In the genomic region with DNA sequence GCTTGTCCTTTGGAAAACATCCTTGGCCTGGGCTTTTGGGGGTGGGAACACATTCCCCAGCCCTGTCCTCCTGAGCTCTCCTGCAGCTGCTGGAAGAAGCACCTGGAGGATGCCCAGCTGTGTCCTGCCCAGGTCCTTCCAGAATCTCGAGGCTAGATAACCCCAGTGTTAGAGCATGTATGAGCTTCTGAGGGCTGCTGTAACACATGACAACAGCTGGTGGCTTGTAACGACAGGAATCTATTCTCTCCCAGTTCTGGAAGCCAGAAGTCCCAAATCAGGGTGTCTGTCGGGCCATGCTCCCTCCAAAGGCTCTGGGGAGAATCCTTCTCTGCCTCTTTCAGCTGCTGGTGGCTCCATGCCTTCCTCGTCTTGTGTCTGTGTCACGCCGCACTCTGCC, we compare ENCODE assay signal across 30 cellular contexts.
"Had no signal": no experiment of that assay in that cellular context is flagged by ENCODE, and none has a peak within 500 bp of the region (broad histone marks: within the 10 kb centered on the region; RNA-seq: fewer than 3 reads in every experiment).

No MANE protein-coding gene starts in this region.

- H3K9me3 ChIP-seq: ascending aorta, breast epithelium had no signal

- H3K27ac Mint-ChIP-seq: activated B cell treated with CpG ODN at 0.5 μM for 24 hours; activated CD8-positive, alpha-beta T cell treated with anti-CD3 and anti-CD28 coated beads for 36 hours; activated naive CD4-positive, alpha-beta T cell treated with anti-CD3 and anti-CD28 coated beads, Interleukin-2, amount 50 U/mL, for 72 hours; activated naive CD8-positive, alpha-beta T cell treated with anti-CD3 and anti-CD28 coated beads, Interleukin-2, amount 10 ng/mL, durations not matched to agents 7 days and 5 days; activated T-helper 17 cell treated with anti-CD3 and anti-CD28 coated beads, Interleukin-2, amount 50 U/mL, for 72 hours; endodermal cell; T-helper 17 cell; T-helper 2 cell treated with Interferon-gamma antibody and Interleukin-4, amounts not matched to agents 5 μg/mL and 100 μg/mL, for 36 hours had no signal

- H3K9me3 Mint-ChIP-seq: activated B cell treated with CpG ODN at 0.5 μM for 24 hours; activated CD8-positive, alpha-beta T cell treated with anti-CD3 and anti-CD28 coated beads for 36 hours; activated naive CD4-positive, alpha-beta T cell treated with anti-CD3 and anti-CD28 coated beads, Interleukin-2, amount 50 U/mL, for 72 hours; activated naive CD8-positive, alpha-beta T cell treated with anti-CD3 and anti-CD28 coated beads, Interleukin-2, amount 10 ng/mL, durations not matched to agents 7 days and 5 days; activated T-cell treated with anti-CD3 and anti-CD28 coated beads, Interleukin-2, amount 50 U/mL, for 4 hours; activated T-helper 17 cell treated with anti-CD3 and anti-CD28 coated beads, Interleukin-2, amount 50 U/mL, for 72 hours; brain; dendritic cell treated with granulocyte-macrophage colony-stimulating factor and Interleukin-4, amounts not matched to agents 40 ng/mL and 50 ng/mL, for 4 days; endodermal cell; T-helper 2 cell treated with Interferon-gamma antibody and Interleukin-4, amounts not matched to agents 5 μg/mL and 100 μg/mL, for 36 hours had no signal

- DNase-seq: activated B cell treated with CpG ODN at 0.5 μM for 24 hours; activated CD4-positive, alpha-beta T cell treated with anti-CD3 and anti-CD28 coated beads for 48 hours; activated CD4-positive, alpha-beta T cell treated with anti-CD3 and anti-CD28 coated beads, Interleukin-2, amount 50 U/mL, for 1 hour; activated CD4-positive, alpha-beta T cell treated with anti-CD3 and anti-CD28 coated beads, Interleukin-2, amount 50 U/mL, for 48 hours; activated CD8-positive, alpha-beta memory T cell treated with anti-CD3 and anti-CD28 coated beads for 24 hours; activated CD8-positive, alpha-beta T cell treated with anti-CD3 and anti-CD28 coated beads for 36 hours; activated effector memory CD4-positive, alpha-beta T cell treated with Interleukin-2 at 50 U/mL for 16 hours; activated gamma-delta T cell treated with Interleukin-2 at 50 U/mL for 16 hours; activated naive CD4-positive, alpha-beta T cell treated with Interleukin-2 at 50 U/mL for 16 hours; activated naive CD8-positive, alpha-beta T cell treated with anti-CD3 and anti-CD28 coated beads, Interleukin-2, amount 10 ng/mL, durations not matched to agents 7 days and 5 days; activated T-cell treated with anti-CD3 and anti-CD28 coated beads, Interleukin-2, amount 50 U/mL, for 4 hours; central memory CD4-positive, alpha-beta T cell; cerebellar nuclear complex; dorsolateral prefrontal cortex; effector memory CD4-positive, alpha-beta T cell; endodermal cell; head of caudate nucleus; T-helper 1 cell; T-helper 17 cell; T1000; WERI-Rb-1 had no signal

- H3K4me1 ChIP-seq: breast epithelium had no signal

- H3K27me3 Mint-ChIP-seq: brain had no signal

- H3K4me3 Mint-ChIP-seq: activated B cell treated with CpG ODN at 0.5 μM for 24 hours; activated CD8-positive, alpha-beta T cell treated with anti-CD3 and anti-CD28 coated beads for 36 hours; activated naive CD8-positive, alpha-beta T cell treated with anti-CD3 and anti-CD28 coated beads, Interleukin-2, amount 10 ng/mL, durations not matched to agents 7 days and 5 days; activated T-cell treated with anti-CD3 and anti-CD28 coated beads, Interleukin-2, amount 50 U/mL, for 4 hours; activated T-helper 17 cell treated with anti-CD3 and anti-CD28 coated beads, Interleukin-2, amount 50 U/mL, for 72 hours; brain; dendritic cell treated with granulocyte-macrophage colony-stimulating factor and Interleukin-4, amounts not matched to agents 40 ng/mL and 50 ng/mL, for 4 days; endodermal cell; T-helper 17 cell; T-helper 2 cell treated with Interferon-gamma antibody and Interleukin-4, amounts not matched to agents 5 μg/mL and 100 μg/mL, for 36 hours had no signal

- H3K4me3 ChIP-seq: ascending aorta, breast epithelium, cardiac muscle cell, coronary artery, dorsolateral prefrontal cortex had no signal

- H3K27me3 ChIP-seq: ascending aorta, breast epithelium, cardiac muscle cell, dorsolateral prefrontal cortex had no signal

- H3K36me3 ChIP-seq: ascending aorta, breast epithelium, cardiac muscle cell, WERI-Rb-1 had no signal

- H3K4me1 Mint-ChIP-seq: activated B cell treated with CpG ODN at 0.5 μM for 24 hours; activated T-helper 17 cell treated with anti-CD3 and anti-CD28 coated beads, Interleukin-2, amount 50 U/mL, for 72 hours; T-helper 17 cell had no signal

- H3K36me3 Mint-ChIP-seq: activated naive CD4-positive, alpha-beta T cell treated with anti-CD3 and anti-CD28 coated beads, Interleukin-2, amount 50 U/mL, for 72 hours; activated naive CD8-positive, alpha-beta T cell treated with anti-CD3 and anti-CD28 coated beads, Interleukin-2, amount 10 ng/mL, durations not matched to agents 7 days and 5 days; brain had no signal

- H3K27ac ChIP-seq: ascending aorta, breast epithelium, cardiac muscle cell, dorsolateral prefrontal cortex, WERI-Rb-1 had no signal
